In genomic region chr14:99215277-99215676, GRCh38 we compare ENCODE assay signal across 10 cellular contexts. TPM values are rescaled to one million over a fixed set of nuclear protein-coding genes. Genes with fewer than 3 reads are reported as not detected.
DNase-seq lines count a peak whose midpoint lies in the region; ATAC-seq, FAIRE-seq and TF ChIP-seq lines count a peak whose summit lies in the region.
"Had no signal": no experiment of that assay in that cellular context is flagged by ENCODE, and none has a peak within 500 bp of the region (broad histone marks: within the 10 kb centered on the region; RNA-seq: fewer than 3 reads in every experiment).

No MANE protein-coding gene starts in this region.

- peak; percentile 77 for DNase-seq in A673 (ENCODE audit: low spot score)
- peak; percentile 28 for DNase-seq in GM04503 (ENCODE audit: low read depth)
- DNase-seq in brain microvascular endothelial cell = peak; percentile 38
- no peak for DNase-seq in lower lobe of right lung
- no peak for DNase-seq in urothelium cell line (ENCODE audit: low spot score)
- no peak for DNase-seq in immature natural killer cell
- no peak for DNase-seq in islet precursor cell
- DNase-seq: DMS 273 treated with DMSO at 0.1 percent for 48 hours had no signal

- ATAC-seq in lower lobe of right lung = no peak
- ATAC-seq in HG02798 (IDR thresholded peaks at IDR 0.05; ENCODE audit: poor library complexity, unreplicated experiment) = no peak

- H3K9me3 Mint-ChIP-seq in immature natural killer cell = no peaks in the 10 kb centered on the region

- H3K4me3 Mint-ChIP-seq in immature natural killer cell = peak overlapping the region in 1 of 5 donors; percentile 29

- no TSS peak for BruUV-seq in A673 (replicated peaks; lab: Mats Ljungman, UMichigan)

- in situ Hi-C loops in brain microvascular endothelial cell (cut with HindIII; ENCODE audit: low pct_ligation_motif_present, low sequenced_read_pairs) = no loop called here

- intact Hi-C loops in A673 (cut with micrococcal nuclease; ENCODE audit: unreplicated experiment) = no loop called here
- intact Hi-C loops in lower lobe of right lung (cut with DNase I) = no loop called here

- peaks cover 29% of the 10 kb centered on the region for H3K36me3 ChIP-seq in A673 (ENCODE audit: insufficient read depth, low read length, poor library complexity, severe bottlenecking)
- H3K36me3 ChIP-seq in brain microvascular endothelial cell (replicated peaks) = no peaks in the 10 kb centered on the region
- H3K36me3 ChIP-seq in lower lobe of right lung = no peaks in the 10 kb centered on the region

- H3K27ac Mint-ChIP-seq in immature natural killer cell = peak overlapping the region in 1 of 6 donors; percentile 53

- H3K27me3 Mint-ChIP-seq in immature natural killer cell (ENCODE audit: low read depth in 3 of 3) = no peaks in the 10 kb centered on the region

- H3K27ac ChIP-seq in A673 (ENCODE audit: low read depth, low read length, poor library complexity, severe bottlenecking) (peak overlapping the region; percentile 56), brain microvascular endothelial cell (no peak overlapping the region), lower lobe of right lung (no peak overlapping the region)
- H3K27ac ChIP-seq: epithelial cell of prostate had no signal

- H3K4me1 Mint-ChIP-seq in immature natural killer cell = peaks cover 87 to 97% of the 10 kb centered on the region in 2 donors

- POLR2A ChIA-PET in A673 (lab: Charles Lee; ENCODE audit: low non-redundant PET) = interaction anchor here (0.6 kb wide), 2 partner anchors 93 to 595 kb away, joined by 3 read pairs; no protein-coding TSS in a partner anchor

- no peaks in the 10 kb centered on the region for H3K9me3 ChIP-seq in A673 (ENCODE audit: low read depth, low read length, poor library complexity, severe bottlenecking)
- H3K9me3 ChIP-seq in lower lobe of right lung = no peaks in the 10 kb centered on the region

- no peaks in the 10 kb centered on the region for H3K36me3 Mint-ChIP-seq in immature natural killer cell

- no peak for FAIRE-seq in urothelium cell line (lab: Jason Lieb, UNC)

- H3K4me1 ChIP-seq in A673 (ENCODE audit: insufficient read depth, low read length, poor library complexity, severe bottlenecking) (peaks cover 58% of the 10 kb centered on the region), lower lobe of right lung (no peaks in the 10 kb centered on the region)

- peak overlapping the region; percentile 28 for H3K4me3 ChIP-seq in A673 (ENCODE audit: low read depth, low read length, poor library complexity, severe bottlenecking)
- H3K4me3 ChIP-seq in brain microvascular endothelial cell (ENCODE audit: low read depth, low read length) = no peak overlapping the region
- peak overlapping the region; percentile 22 for H3K4me3 ChIP-seq in lower lobe of right lung

- H3K27me3 ChIP-seq in A673 (replicated peaks; ENCODE audit: insufficient read depth, low read depth, low read length, poor library complexity) (no peaks in the 10 kb centered on the region), brain microvascular endothelial cell (replicated peaks) (no peaks in the 10 kb centered on the region), lower lobe of right lung (ENCODE audit: low read depth) (no peaks in the 10 kb centered on the region)

- no peak for TF ChIP-seq CTCF in A673 (conservative IDR thresholded peaks at IDR 0.05; ENCODE audit: low read depth, low read length)
- TF ChIP-seq CTCF in brain microvascular endothelial cell (IDR thresholded peaks at IDR 0.05; ENCODE audit: low read depth, low read length, missing control alignments) = no peak
- TF ChIP-seq CTCF in lower lobe of right lung (IDR thresholded peaks at IDR 0.05) = no peak

- CTCF ChIA-PET in A673 (lab: Charles Lee) = no interaction called here

RNA-seq across cellular contexts. Expression of gene BCL11B, which starts 56.7 kb away (rescaled TPM):
- 80.6 and 81.3 TPM in 2 replicates for total RNA-seq in A673 (2021)
- 2.3 TPM for total RNA-seq in lower lobe of right lung
- polyA plus RNA-seq in immature natural killer cell = 1 to 10 TPM in 2 of 3 donors, under 1 TPM in 1; 0.75 to 3.1 (median 1.0) TPM

Comparison
In these comparisons a context has a peak if more than half of its experiments do, and no peak if none do; other contexts are left out.
1. DNase-seq: peak in A673 (single experiment), GM04503 (single experiment) and brain microvascular endothelial cell (single experiment); none in lower lobe of right lung (single experiment), urothelium cell line (single experiment), immature natural killer cell (0 of 3) and islet precursor cell (single experiment).
2. RNA of gene BCL11B, which starts 56.7 kb away (total RNA-seq): 80.6 to 81.3 TPM in A673; 2.3 TPM in lower lobe of right lung (single experiment); every median in the first group is over 10 times any median in the second.